In genomic region chr12:64273527-64274403, GRCh38 we compare ENCODE assay signal across 9 cellular contexts. TPM values are rescaled to one million over a fixed set of nuclear protein-coding genes. Genes with fewer than 3 reads are reported as not detected.
DNase-seq lines count a peak whose midpoint lies in the region; ATAC-seq and TF ChIP-seq lines count a peak whose summit lies in the region.
"Had no signal": no experiment of that assay in that cellular context is flagged by ENCODE, and none has a peak within 500 bp of the region (broad histone marks: within the 10 kb centered on the region; RNA-seq: fewer than 3 reads in every experiment).

No MANE protein-coding gene starts in this region.

- no peak overlapping the region for H3K4me3 Mint-ChIP-seq in activated CD4-positive, alpha-beta memory T cell treated with anti-CD3 and anti-CD28 coated beads for 36 hours

- H3K9me3 Mint-ChIP-seq in activated CD4-positive, alpha-beta memory T cell treated with anti-CD3 and anti-CD28 coated beads for 36 hours: no peaks in the 10 kb centered on the region

- POLR2A ChIA-PET in activated CD4-positive, alpha-beta memory T cell treated with anti-CD3 and anti-CD28 coated beads for 36 hours (lab: Charles Lee): no interaction called here

- no peak overlapping the region for H3K27ac ChIP-seq in right lobe of liver
- H3K27ac ChIP-seq: SJSA1 had no signal

- in situ Hi-C loops in Caki2 (cut with HindIII; ENCODE audit: low pct_unique_long_range_greater_than_20kb, low sequenced_read_pairs): loop anchor here (25.0 kb wide), 1 partner anchor 436 kb away; the partner anchor contains the start of gene SRGAP1
- in situ Hi-C loops in KBM-7 (cut with MboI; ENCODE audit: low pct_unique_long_range_greater_than_20kb, low sequenced_read_pairs): loop anchor here (25.0 kb wide), 1 partner anchor 1186 kb away; no protein-coding TSS in a partner anchor

- H3K27me3 ChIP-seq in right lobe of liver: no peaks in the 10 kb centered on the region
- H3K27me3 ChIP-seq: SJSA1 had no signal

- CTCF ChIA-PET in activated CD4-positive, alpha-beta memory T cell treated with anti-CD3 and anti-CD28 coated beads for 36 hours (lab: Charles Lee): no interaction called here

- peaks cover 2% of the 10 kb centered on the region for H3K27me3 Mint-ChIP-seq in activated CD4-positive, alpha-beta memory T cell treated with anti-CD3 and anti-CD28 coated beads for 36 hours

- DNase-seq in Caki2 (ENCODE audit: low read depth): peak; percentile 10
- peak; percentile 60 for DNase-seq in KBM-7
- peak; percentile 36 for DNase-seq in activated CD4-positive, alpha-beta memory T cell treated with anti-CD3 and anti-CD28 coated beads for 36 hours
- no peak for DNase-seq in right lobe of liver
- no peak for DNase-seq in DMS79 (lab: John Stamatoyannopoulos, UW)
- DNase-seq in posterior vena cava (ENCODE audit: low spot score): no peak
- DNase-seq in activated T-cell treated with anti-CD3 and anti-CD28 coated beads for 4 hours: no peak

- H3K27ac Mint-ChIP-seq in activated CD4-positive, alpha-beta memory T cell treated with anti-CD3 and anti-CD28 coated beads for 36 hours: no peak overlapping the region

- ATAC-seq in GM19328 (IDR thresholded peaks at IDR 0.05; ENCODE audit: unreplicated experiment): peak; percentile 68
- ATAC-seq in right lobe of liver: peak; percentile 37 to 67 (median 48)

- no peak for TF ChIP-seq POLR2A in right lobe of liver (IDR thresholded peaks at IDR 0.05)

- no peaks in the 10 kb centered on the region for H3K36me3 ChIP-seq in right lobe of liver
- H3K36me3 ChIP-seq: SJSA1 had no signal

- H3K4me1 ChIP-seq in right lobe of liver: no peaks in the 10 kb centered on the region
- H3K4me1 ChIP-seq: SJSA1 had no signal

- TF ChIP-seq CTCF in right lobe of liver (IDR thresholded peaks at IDR 0.05): peak; percentile 7 to 26 (median 20)

- WGBS in right lobe of liver (ENCODE audit: insufficient coverage, low coverage, low lambda C conversion rate, missing lambda C conversion rate): 63% methylated on average over 9 of the region's 11 CpGs

- no peaks in the 10 kb centered on the region for H3K4me1 Mint-ChIP-seq in activated CD4-positive, alpha-beta memory T cell treated with anti-CD3 and anti-CD28 coated beads for 36 hours (ENCODE audit: low read depth)

- H3K9me3 ChIP-seq in right lobe of liver: no peaks in the 10 kb centered on the region
- H3K9me3 ChIP-seq: SJSA1 had no signal

- H3K4me3 ChIP-seq in right lobe of liver: no peak overlapping the region
- H3K4me3 ChIP-seq: SJSA1 had no signal

- no peaks in the 10 kb centered on the region for H3K36me3 Mint-ChIP-seq in activated CD4-positive, alpha-beta memory T cell treated with anti-CD3 and anti-CD28 coated beads for 36 hours

- intact Hi-C loops in activated CD4-positive, alpha-beta memory T cell treated with anti-CD3 and anti-CD28 coated beads for 36 hours (cut with micrococcal nuclease): loop anchor here (1.0 kb wide), 1 partner anchor 118 kb away; no protein-coding TSS in a partner anchor
- intact Hi-C loops in right lobe of liver (cut with DNase I) (no loop called here), posterior vena cava (cut with DNase I) (no loop called here)

RNA-seq across cellular contexts. Expression of gene KICS2, which starts 51.7 kb away (rescaled TPM):
- total RNA-seq in Caki2 (2014; rRNA removed; shearing (Covaris generic); ENCODE audit: low replicate concordance): 5.2 and 7.2 TPM in 2 replicates
- 10 to 100 TPM; 12.4 to 14.1 TPM for total RNA-seq in activated CD4-positive, alpha-beta memory T cell treated with anti-CD3 and anti-CD28 coated beads for 36 hours
- total RNA-seq in right lobe of liver (10 to 100 TPM in 2 of 6 experiments, 1 to 10 TPM in 4; 4.4 to 11.0 (median 7.6) TPM), posterior vena cava (1 to 10 TPM; 5.5 to 6.0 TPM)

Comparison
In these comparisons a context has a peak if more than half of its experiments do, and no peak if none do; other contexts are left out.
1. DNase-seq: peak in Caki2 (single experiment), KBM-7 (single experiment) and activated CD4-positive, alpha-beta memory T cell treated with anti-CD3 and anti-CD28 coated beads for 36 hours (single experiment); none in right lobe of liver (0 of 3), DMS79 (single experiment), posterior vena cava (single experiment) and activated T-cell treated with anti-CD3 and anti-CD28 coated beads for 4 hours (single experiment).